In the genomic region with DNA sequence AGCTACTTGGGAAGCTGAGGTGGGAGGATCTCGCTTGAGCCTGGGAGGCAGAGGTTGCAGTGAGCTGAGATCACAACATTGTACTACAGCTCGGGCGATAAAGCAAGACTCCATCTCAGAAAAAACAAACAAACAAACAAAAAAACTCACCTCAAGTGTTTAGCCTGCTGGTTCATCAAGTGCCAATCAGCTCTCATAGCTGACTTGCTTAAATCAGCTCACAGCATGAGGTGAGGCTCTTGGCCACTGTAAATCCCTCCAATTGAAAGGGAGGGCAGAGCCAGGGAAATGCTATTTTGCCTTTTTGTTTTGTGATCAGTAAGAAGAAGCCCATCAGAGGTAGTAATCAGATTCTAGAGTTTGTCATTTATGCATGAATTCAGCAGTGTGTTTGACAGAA, we compare ENCODE assay signal across 1 cellular context.
A peak's percentile ranks its signal among the peaks of the same experiment; 100 is the strongest.
TF ChIP-seq lines count a peak whose summit lies in the region.

No MANE protein-coding gene starts in this region.

TF ChIP-seq in HEK293, 187 proteins besides CTCF, POLR2A, EP300 and RAD21 (continued from another document):
- TF ChIP-seq PRDM6 (tag by site-specific recombination; IDR thresholded peaks at IDR 0.05) (peak; percentile 63), ZSCAN5A (tag by site-specific recombination; IDR thresholded peaks at IDR 0.05) (no peak)
